ENCODE assay signal across 27 cellular contexts in the genomic region with DNA sequence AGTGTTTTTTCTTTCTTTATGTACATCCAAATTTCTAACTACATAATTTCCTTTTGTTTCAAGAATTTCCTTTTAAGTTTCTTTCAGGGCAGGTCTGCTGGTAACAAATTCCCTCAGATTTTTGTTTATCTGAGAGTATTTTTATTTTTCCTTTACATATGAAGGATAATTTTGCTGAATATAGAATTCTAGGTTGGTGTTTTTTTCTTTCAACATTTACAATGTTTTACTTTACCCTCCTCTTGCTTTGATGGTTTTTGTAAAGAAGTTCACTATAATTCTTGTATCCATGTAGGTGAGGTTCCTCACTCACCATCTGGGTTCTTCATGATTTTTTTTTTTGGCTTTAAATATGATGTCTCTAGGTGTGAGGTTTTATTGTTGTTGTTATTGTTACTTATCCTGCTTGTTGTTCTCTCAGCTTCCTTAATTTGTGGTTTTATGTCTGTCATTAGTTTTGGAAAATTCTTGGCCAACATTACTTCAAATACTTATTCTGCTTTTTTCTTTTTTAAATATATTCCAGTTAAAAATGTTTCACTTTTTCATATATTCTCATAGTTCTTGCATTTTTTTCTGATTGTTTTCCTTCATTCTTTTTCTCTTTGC.
"Had no signal": no experiment of that assay in that cellular context is flagged by ENCODE, and none has a peak within 500 bp of the region (broad histone marks: within the 10 kb centered on the region; RNA-seq: fewer than 3 reads in every experiment).

No MANE protein-coding gene starts in this region.

- H3K9me3 Mint-ChIP-seq: stimulated activated effector memory CD8-positive, alpha-beta T cell treated with anti-CD3 and anti-CD28 coated beads, Interleukin-12 subunit alpha, Interleukin-12 subunit beta, amount 100 ng/mL, for 72 hours had no signal

- H3K9ac ChIP-seq: parathyroid adenoma had no signal

- H3K4me3 Mint-ChIP-seq: naive thymus-derived CD4-positive, alpha-beta T cell; natural killer cell; nephron; stimulated activated effector memory CD8-positive, alpha-beta T cell treated with anti-CD3 and anti-CD28 coated beads, Interleukin-12 subunit alpha, Interleukin-12 subunit beta, amount 100 ng/mL, for 72 hours; stimulated activated naive B cell treated with anti-CD40 and anti-IgM and Interleukin-4, amounts not matched to agents 10 μg/mL and 1 μg/mL and 100 μg/mL, for 72 hours; stimulated activated naive CD8-positive, alpha-beta T cell treated with anti-CD3 and anti-CD28 coated beads, Interleukin-15, Interleukin-2, amounts not matched to agents 100 ng/mL and 50 ng/mL, for 24 hours; type B pancreatic cell had no signal

- H3K27me3 ChIP-seq: neutrophil, right lobe of liver, stomach, suprapubic skin, testis, tibial artery, transverse colon, upper lobe of right lung, uterus had no signal

- H3K27ac ChIP-seq: neutrophil, parathyroid adenoma, psoas muscle, skin epidermis, stomach, suprapubic skin, testis, tibial artery, transverse colon, upper lobe of right lung, uterus had no signal

- H3K27me3 Mint-ChIP-seq: progenitor cell of endocrine pancreas; stimulated activated naive B cell treated with anti-CD40 and anti-IgM and Interleukin-4, amounts not matched to agents 10 μg/mL and 1 μg/mL and 100 μg/mL, for 72 hours; type B pancreatic cell had no signal

- H3K27ac Mint-ChIP-seq: naive thymus-derived CD4-positive, alpha-beta T cell; natural killer cell; nephron; progenitor cell of endocrine pancreas; stimulated activated effector memory CD8-positive, alpha-beta T cell treated with anti-CD3 and anti-CD28 coated beads, Interleukin-12 subunit alpha, Interleukin-12 subunit beta, amount 100 ng/mL, for 72 hours; stimulated activated naive B cell treated with anti-CD40 and anti-IgM and Interleukin-4, amounts not matched to agents 10 μg/mL and 1 μg/mL and 100 μg/mL, for 72 hours; stimulated activated naive CD8-positive, alpha-beta T cell treated with anti-CD3 and anti-CD28 coated beads, Interleukin-15, Interleukin-2, amounts not matched to agents 100 ng/mL and 50 ng/mL, for 24 hours; type B pancreatic cell had no signal

- H3K9me3 ChIP-seq: neutrophil, right lobe of liver, suprapubic skin, testis, uterus had no signal

- H3K36me3 Mint-ChIP-seq: natural killer cell; stimulated activated effector memory CD8-positive, alpha-beta T cell treated with anti-CD3 and anti-CD28 coated beads, Interleukin-12 subunit alpha, Interleukin-12 subunit beta, amount 100 ng/mL, for 72 hours had no signal

- ATAC-seq: naive thymus-derived CD4-positive, alpha-beta T cell; natural killer cell; psoas muscle; right cardiac atrium; stimulated activated effector memory CD8-positive, alpha-beta T cell treated with anti-CD3 and anti-CD28 coated beads, Interleukin-12 subunit alpha, Interleukin-12 subunit beta, amount 100 ng/mL, for 72 hours; stimulated activated naive B cell treated with anti-CD40 and anti-IgM and Interleukin-4, amounts not matched to agents 10 μg/mL and 1 μg/mL and 100 μg/mL, for 72 hours; upper lobe of right lung had no signal

- DNase-seq: naive thymus-derived CD4-positive, alpha-beta T cell; natural killer cell; nucleus accumbens; psoas muscle; right cardiac atrium; right lobe of liver; stimulated activated CD4-positive, alpha-beta T cell treated with anti-CD3 and anti-CD28 coated beads, Interleukin-15, amount 100 ng/mL, for 24 hours; stimulated activated CD4-positive, alpha-beta T cell treated with anti-CD3 and anti-CD28 coated beads, Interleukin-2, amount 100 ng/mL, for 24 hours; stimulated activated CD4-positive, alpha-beta T cell treated with anti-CD3 and anti-CD28 coated beads, Interleukin-2, amount 100 ng/mL, for 48 hours; stimulated activated CD4-positive, alpha-beta T cell treated with anti-CD3 and anti-CD28 coated beads, Interleukin-4, amount 100 ng/mL, for 24 hours; stimulated activated naive B cell treated with anti-CD40 and anti-IgM and Interleukin-4, amounts not matched to agents 10 μg/mL and 1 μg/mL and 100 μg/mL, for 72 hours; stimulated activated naive CD4-positive, alpha-beta T cell treated with Interleukin-2 at 50 U/mL for 16 hours; stomach; testis; tibial artery; transverse colon; upper lobe of right lung; uterus had no signal

- H3K4me3 ChIP-seq: psoas muscle, right lobe of liver, skin epidermis, stomach, suprapubic skin, testis, tibial artery, transverse colon, upper lobe of right lung, uterus had no signal

- H2AFZ ChIP-seq: parathyroid adenoma had no signal

- H3K79me2 ChIP-seq: parathyroid adenoma had no signal

- H3K4me1 ChIP-seq: parathyroid adenoma, psoas muscle, right lobe of liver, stomach, suprapubic skin, testis, tibial artery, upper lobe of right lung, uterus had no signal

- H3K4me1 Mint-ChIP-seq: naive thymus-derived CD4-positive, alpha-beta T cell; natural killer cell; nephron; stimulated activated effector memory CD8-positive, alpha-beta T cell treated with anti-CD3 and anti-CD28 coated beads, Interleukin-12 subunit alpha, Interleukin-12 subunit beta, amount 100 ng/mL, for 72 hours; stimulated activated naive B cell treated with anti-CD40 and anti-IgM and Interleukin-4, amounts not matched to agents 10 μg/mL and 1 μg/mL and 100 μg/mL, for 72 hours had no signal

- H3K36me3 ChIP-seq: neutrophil, right lobe of liver, stomach, suprapubic skin, tibial artery, transverse colon, upper lobe of right lung, uterus had no signal
